ENCODE assay signal across 17 cellular contexts in genomic region chr4:764405-765169, GRCh38. TPM values are rescaled to one million over a fixed set of nuclear protein-coding genes. Genes with fewer than 3 reads are reported as not detected.
DNase-seq lines count a peak whose midpoint lies in the region; ATAC-seq, FAIRE-seq and TF ChIP-seq lines count a peak whose summit lies in the region.
"Had no signal": no experiment of that assay in that cellular context is flagged by ENCODE, and none has a peak within 500 bp of the region (broad histone marks: within the 10 kb centered on the region; RNA-seq: fewer than 3 reads in every experiment).

No MANE protein-coding gene starts in this region.

- TF ChIP-seq POLR2A in HepG2 (IDR thresholded peaks at IDR 0.05; ENCODE audit: insufficient read depth in 1 of 2, low read depth in 2 of 2, low read length in 2 of 2): peak; percentile 24 to 58; a peak in 3 of 4 replicates

- no peak for FAIRE-seq in HepG2 (lab: Jason Lieb, UNC)
- FAIRE-seq: H54 had no signal

- H3K4me3 Mint-ChIP-seq in activated naive CD8-positive, alpha-beta T cell treated with anti-CD3 and anti-CD28 coated beads, Interleukin-2, amount 10 ng/mL, durations not matched to agents 7 days and 5 days: no peak overlapping the region
- H3K4me3 Mint-ChIP-seq in activated naive CD8-positive, alpha-beta T cell treated with anti-CD3 and anti-CD28 coated beads for 36 hours: no peak overlapping the region
- H3K4me3 Mint-ChIP-seq in activated T-helper 17 cell treated with anti-CD3 and anti-CD28 coated beads, Interleukin-2, amount 50 U/mL, for 72 hours: no peak overlapping the region
- H3K4me3 Mint-ChIP-seq: nephron had no signal

- TF ChIP-seq CTCF in HepG2 (CRISPR knock-in tag; IDR thresholded peaks at IDR 0.05) (no peak), GM13977 (IDR thresholded peaks at IDR 0.05; ENCODE audit: extremely low read depth, insufficient read depth, missing control alignments) (no peak)

- H3K27ac ChIP-seq in HepG2 (ENCODE audit: extremely low read length, insufficient read depth, low read length) (no peak overlapping the region), temporal lobe (ENCODE audit: low read depth, low read length) (peak overlapping the region; percentile 37)
- H3K27ac ChIP-seq: KMS-11 had no signal

- no peaks in the 10 kb centered on the region for H3K27me3 Mint-ChIP-seq in activated naive CD8-positive, alpha-beta T cell treated with anti-CD3 and anti-CD28 coated beads, Interleukin-2, amount 10 ng/mL, durations not matched to agents 7 days and 5 days
- no peaks in the 10 kb centered on the region for H3K27me3 Mint-ChIP-seq in activated naive CD8-positive, alpha-beta T cell treated with anti-CD3 and anti-CD28 coated beads for 36 hours
- H3K27me3 Mint-ChIP-seq in activated T-helper 17 cell treated with anti-CD3 and anti-CD28 coated beads, Interleukin-2, amount 50 U/mL, for 72 hours: no peaks in the 10 kb centered on the region

- H3K27me3 ChIP-seq in HepG2 (ENCODE audit: control insufficient read depth in 1 of 2, insufficient read depth in 2 of 2, low read length in 2 of 2): no peaks in the 10 kb centered on the region
- H3K27me3 ChIP-seq: esophagus squamous epithelium had no signal

- no peak for TF ChIP-seq RAD21 in HepG2 (CRISPR knock-in tag; IDR thresholded peaks at IDR 0.05)

- WGBS in HepG2 (ENCODE audit: low lambda C conversion rate): 95% methylated on average over 13 of the region's 16 CpGs

- no peak overlapping the region for H3K4me3 ChIP-seq in HepG2 (replicated peaks in 1 of 3; ENCODE audit: insufficient read depth in 1 of 3, low read depth in 2 of 3, low read length in 3 of 3)
- H3K4me3 ChIP-seq: esophagus squamous epithelium had no signal

- H3K9me3 Mint-ChIP-seq in activated naive CD8-positive, alpha-beta T cell treated with anti-CD3 and anti-CD28 coated beads, Interleukin-2, amount 10 ng/mL, durations not matched to agents 7 days and 5 days: no peaks in the 10 kb centered on the region
- H3K9me3 Mint-ChIP-seq in activated naive CD8-positive, alpha-beta T cell treated with anti-CD3 and anti-CD28 coated beads for 36 hours: no peaks in the 10 kb centered on the region
- no peaks in the 10 kb centered on the region for H3K9me3 Mint-ChIP-seq in activated T-helper 17 cell treated with anti-CD3 and anti-CD28 coated beads, Interleukin-2, amount 50 U/mL, for 72 hours

- in situ Hi-C loops in HepG2 (cut with HindIII; ENCODE audit: extremely low pct_ligation_motif_present, low pct_unique_long_range_greater_than_20kb) (no loop called here), GM13977 (cut with MboI; ENCODE audit: low pct_unique_long_range_greater_than_20kb, low sequenced_read_pairs, unreplicated experiment) (no loop called here)

- POLR2A ChIA-PET in activated naive CD8-positive, alpha-beta T cell treated with anti-CD3 and anti-CD28 coated beads, Interleukin-2, amount 10 ng/mL, durations not matched to agents 7 days and 5 days (lab: Charles Lee): interaction anchor here (0.7 to 1.7 kb wide), 2 partner anchors 9 to 17 kb away, joined by 3 to 5 read pairs; no protein-coding TSS in a partner anchor
- POLR2A ChIA-PET in HepG2 (lab: Yijun Ruan, JAX): interaction anchor here (1.5 kb wide), 1 partner anchor 10 kb away, joined by 5 read pairs; no protein-coding TSS in a partner anchor

- ATAC-seq in activated naive CD8-positive, alpha-beta T cell treated with anti-CD3 and anti-CD28 coated beads, Interleukin-2, amount 10 ng/mL, durations not matched to agents 7 days and 5 days (ENCODE audit: low read depth): peak; percentile 5
- peak; percentile 28 for ATAC-seq in activated T-helper 17 cell treated with anti-CD3 and anti-CD28 coated beads, Interleukin-2, amount 50 U/mL, for 72 hours (replicated peaks)
- ATAC-seq in HepG2: peak; percentile 3; the same call in 2 of the 3 replicates

- H3K27ac Mint-ChIP-seq in activated naive CD8-positive, alpha-beta T cell treated with anti-CD3 and anti-CD28 coated beads, Interleukin-2, amount 10 ng/mL, durations not matched to agents 7 days and 5 days: no peak overlapping the region
- no peak overlapping the region for H3K27ac Mint-ChIP-seq in activated naive CD8-positive, alpha-beta T cell treated with anti-CD3 and anti-CD28 coated beads for 36 hours
- peak overlapping the region; percentile 44 for H3K27ac Mint-ChIP-seq in activated T-helper 17 cell treated with anti-CD3 and anti-CD28 coated beads, Interleukin-2, amount 50 U/mL, for 72 hours

- CTCF ChIA-PET in HepG2 (lab: Yijun Ruan, JAX; ENCODE audit: low intra/inter-chr PET ratio, low total read pairs): no interaction called here

- DNase-seq in activated naive CD8-positive, alpha-beta T cell treated with anti-CD3 and anti-CD28 coated beads, Interleukin-2, amount 10 ng/mL, durations not matched to agents 7 days and 5 days: no peak
- no peak for DNase-seq in activated naive CD8-positive, alpha-beta T cell treated with anti-CD3 and anti-CD28 coated beads for 36 hours
- DNase-seq in HepG2 (ENCODE audit: low spot score) (no peak), cortex of kidney (lab: John Stamatoyannopoulos, UW) (no peak), GM13977 (ENCODE audit: low spot score) (no peak), UCSD-AML1 (lab: John Stamatoyannopoulos, UW; ENCODE audit: unreplicated experiment) (no peak)
- DNase-seq: Calu3, esophagus squamous epithelium, left cardiac atrium, NCI-H1694, NCI-H510A treated with DMSO at 0.1 percent for 48 hours, T1000 had no signal

- peaks cover 2% of the 10 kb centered on the region for H3K79me2 ChIP-seq in HepG2 (ENCODE audit: insufficient read depth, low read length)

- peaks cover 19 to 71% of the 10 kb centered on the region in 2 experiments for H3K36me3 ChIP-seq in HepG2 (replicated peaks in 1 of 2; ENCODE audit: control insufficient read depth in 1 of 2, insufficient read depth in 2 of 2, low read length in 2 of 2)

- peaks cover 19% of the 10 kb centered on the region for H4K20me1 ChIP-seq in HepG2 (ENCODE audit: insufficient read depth, low read length)

- intact Hi-C loops in HepG2 (cut with micrococcal nuclease; ENCODE audit: unreplicated experiment): no loop called here

- no peak overlapping the region for H2AFZ ChIP-seq in HepG2 (ENCODE audit: low read length)

- H3K36me3 Mint-ChIP-seq in activated naive CD8-positive, alpha-beta T cell treated with anti-CD3 and anti-CD28 coated beads, Interleukin-2, amount 10 ng/mL, durations not matched to agents 7 days and 5 days: peaks cover 29% of the 10 kb centered on the region
- peaks cover 34% of the 10 kb centered on the region for H3K36me3 Mint-ChIP-seq in activated naive CD8-positive, alpha-beta T cell treated with anti-CD3 and anti-CD28 coated beads for 36 hours
- H3K36me3 Mint-ChIP-seq in activated T-helper 17 cell treated with anti-CD3 and anti-CD28 coated beads, Interleukin-2, amount 50 U/mL, for 72 hours (ENCODE audit: low read depth): peaks cover 89% of the 10 kb centered on the region

- H3K9ac ChIP-seq in HepG2 (ENCODE audit: insufficient read depth, low read depth, low read length): no peak overlapping the region
- H3K9ac ChIP-seq: KMS-11 had no signal

- no peak overlapping the region for H3K4me2 ChIP-seq in HepG2 (ENCODE audit: low read depth, low read length)
- H3K4me2 ChIP-seq: KMS-11 had no signal

- H3K9me3 ChIP-seq in HepG2 (ENCODE audit: low read length): no peaks in the 10 kb centered on the region
- H3K9me3 ChIP-seq: esophagus squamous epithelium had no signal

- no peak for TF ChIP-seq EP300 in HepG2 (IDR thresholded peaks at IDR 0.05; ENCODE audit: low read depth in 2 of 2, low read length in 2 of 2)
- no peak for TF ChIP-seq EP300 in HepG2 (CRISPR knock-in tag; IDR thresholded peaks at IDR 0.05; ENCODE audit: borderline replicate concordance)

- peaks cover 10% of the 10 kb centered on the region for H3K4me1 ChIP-seq in HepG2 (ENCODE audit: insufficient read depth, low read length)

- H3K4me1 Mint-ChIP-seq in activated naive CD8-positive, alpha-beta T cell treated with anti-CD3 and anti-CD28 coated beads, Interleukin-2, amount 10 ng/mL, durations not matched to agents 7 days and 5 days: peaks cover 1% of the 10 kb centered on the region
- H3K4me1 Mint-ChIP-seq in activated naive CD8-positive, alpha-beta T cell treated with anti-CD3 and anti-CD28 coated beads for 36 hours: peaks cover 4% of the 10 kb centered on the region
- peaks cover 27% of the 10 kb centered on the region for H3K4me1 Mint-ChIP-seq in activated T-helper 17 cell treated with anti-CD3 and anti-CD28 coated beads, Interleukin-2, amount 50 U/mL, for 72 hours

- no TSS peak for BruUV-seq in HepG2 (replicated peaks; lab: Mats Ljungman, UMichigan)

TF ChIP-seq in HepG2, 621 proteins besides CTCF, POLR2A, EP300 and RAD21 (continues in another document):
- no peak for TF ChIP-seq ZMAT3 (CRISPR knock-in tag; conservative IDR thresholded peaks at IDR 0.05)

RNA-seq across cellular contexts. Expression of gene PCGF3, which starts 59.0 kb away (rescaled TPM):
- 10 to 100 TPM; 45.4 to 51.6 TPM for total RNA-seq in activated naive CD8-positive, alpha-beta T cell treated with anti-CD3 and anti-CD28 coated beads, Interleukin-2, amount 10 ng/mL, durations not matched to agents 7 days and 5 days
- 10 to 100 TPM; 19.7 to 21.2 TPM for total RNA-seq in activated naive CD8-positive, alpha-beta T cell treated with anti-CD3 and anti-CD28 coated beads for 36 hours
- 10 to 100 TPM; 34.4 to 35.3 TPM for total RNA-seq in activated T-helper 17 cell treated with anti-CD3 and anti-CD28 coated beads, Interleukin-2, amount 50 U/mL, for 72 hours
- total RNA-seq in HepG2 (2016; rRNA removed; fragmentation: Illumina TruSeq; extraction: Trizol) (24.2 and 28.6 TPM in 2 replicates), temporal lobe (54.6 TPM)
- 16.2 and 16.7 TPM in 2 replicates for total RNA-seq in HepG2 (2016; cell fraction: cytosol; rRNA removed; fragmentation: Illumina TruSeq; extraction: Trizol; ENCODE audit: low read depth)
- total RNA-seq in HepG2 (2016; cell fraction: insoluble cytoplasmic fraction; rRNA removed; fragmentation: Illumina TruSeq; extraction: Trizol): 22.5 and 27.7 TPM in 2 replicates
- 36.9 and 38.9 TPM in 2 replicates for total RNA-seq in HepG2 (2016; cell fraction: membrane; rRNA removed; fragmentation: Illumina TruSeq; extraction: Trizol)
- total RNA-seq in HepG2 (2016; cell fraction: nucleus; rRNA removed; fragmentation: Illumina TruSeq; extraction: Trizol): 40.6 and 42.6 TPM in 2 replicates
- polyA plus RNA-seq in HepG2 (2011; rRNA removed): 66.2 and 80.8 TPM in 2 replicates
- 32.3 and 37.9 TPM in 2 replicates for polyA plus RNA-seq in HepG2 (2011; cell fraction: cytosol; rRNA removed)
- polyA plus RNA-seq in HepG2 (2011; cell fraction: nucleus; rRNA removed): 406 and 428 TPM in 2 replicates
- 37.8 and 47.7 TPM in 2 replicates for polyA plus RNA-seq in HepG2 (2012)
- 13.4 and 15.5 TPM in 2 replicates for polyA plus RNA-seq in HepG2 (2016; cell fraction: cytosol; fragmentation: Illumina TruSeq; extraction: Trizol; ENCODE audit: low read depth)
- polyA plus RNA-seq in HepG2 (2016; cell fraction: insoluble cytoplasmic fraction; fragmentation: Illumina TruSeq; extraction: Trizol; ENCODE audit: low read depth): 20.0 and 26.4 TPM in 2 replicates
- 26.7 and 30.4 TPM in 2 replicates for polyA plus RNA-seq in HepG2 (2016; cell fraction: membrane; fragmentation: Illumina TruSeq; extraction: Trizol; ENCODE audit: low read depth)
- polyA plus RNA-seq in HepG2 (2016; cell fraction: nucleus; fragmentation: Illumina TruSeq; extraction: Trizol; ENCODE audit: insufficient read depth, low read depth): 92.0 and 96.8 TPM in 2 replicates
- 38.9 and 82.6 TPM in 2 replicates for polyA minus RNA-seq in HepG2 (2011; rRNA and poly(A)+ RNA removed; ENCODE audit: low replicate concordance)
- 18.1 and 23.5 TPM in 2 replicates for polyA minus RNA-seq in HepG2 (2011; cell fraction: cytosol; rRNA and poly(A)+ RNA removed)
- polyA minus RNA-seq in HepG2 (2011; cell fraction: nucleus; rRNA and poly(A)+ RNA removed): 119 and 121 TPM in 2 replicates
